ENCODE assay signal across 8 cellular contexts in the genomic region with DNA sequence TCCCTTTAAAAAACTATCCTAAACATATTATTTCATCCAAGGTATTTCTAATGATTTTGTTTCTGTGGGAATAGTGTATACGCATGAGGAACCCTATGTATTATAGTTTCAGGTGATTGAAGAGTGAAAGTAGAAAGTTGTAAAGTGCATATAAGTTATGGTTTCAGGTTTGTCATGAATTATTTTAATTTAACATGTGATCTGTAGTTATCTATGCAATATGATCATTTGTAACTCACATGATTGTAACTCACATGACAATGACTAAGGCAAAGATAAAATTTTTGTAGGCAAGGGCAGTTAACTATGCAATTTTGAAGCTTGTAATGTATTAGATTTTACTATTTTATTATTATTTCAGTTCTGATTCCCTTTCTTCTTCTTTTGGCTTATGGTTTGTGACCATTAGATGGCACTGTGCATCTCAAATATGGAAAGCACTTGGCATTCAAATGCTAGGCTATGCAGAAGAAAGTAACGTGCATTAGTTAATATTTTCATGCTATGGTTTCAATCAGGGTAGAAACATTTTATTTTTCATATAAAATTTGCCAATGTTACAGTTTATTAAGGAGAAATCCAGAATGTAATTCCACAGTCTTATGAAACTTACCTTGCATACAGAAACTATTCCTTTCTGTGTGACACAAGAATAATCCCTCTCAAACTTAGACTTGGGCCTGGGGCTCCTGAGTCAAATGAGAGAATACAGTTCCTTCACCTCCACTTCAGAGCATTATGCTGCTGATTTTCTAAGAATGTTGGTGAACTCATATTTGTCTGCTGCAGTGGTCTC. TPM values are rescaled to one million over a fixed set of nuclear protein-coding genes. Genes with fewer than 3 reads are reported as not detected.
A peak's percentile ranks its signal among the peaks of the same experiment; 100 is the strongest.
DNase-seq lines count a peak whose midpoint lies in the region; ATAC-seq and TF ChIP-seq lines count a peak whose summit lies in the region.

No MANE protein-coding gene starts in this region.

- H3K27ac Mint-ChIP-seq in natural killer cell, result no peak overlapping the region
- peak overlapping the region in 1 of 2 donors; percentile 53 for H3K27ac Mint-ChIP-seq in natural killer cell treated with Interleukin-12 subunit alpha and Interleukin-12 subunit beta and Interleukin-15 and Interleukin-18, amount 100 ng/mL, for 72 hours
- H3K27ac Mint-ChIP-seq in glutamatergic neuron (ENCODE audit: unreplicated experiment), result no peak overlapping the region

- H3K27me3 ChIP-seq in WERI-Rb-1 (ENCODE audit: insufficient read depth, low read depth, severe bottlenecking), result no peaks in the 10 kb centered on the region
- H3K27me3 ChIP-seq in tibial artery, result no peaks in the 10 kb centered on the region

- intact Hi-C loops in natural killer cell (cut with micrococcal nuclease) (loop anchor here (5.0 kb wide), 2 partner anchors 155 to 430 kb away; no protein-coding TSS in a partner anchor), tibial artery (cut with DNase I; ENCODE audit: low total_unique reads) (no loop called here)

- no peak overlapping the region for H3K4me3 Mint-ChIP-seq in natural killer cell
- H3K4me3 Mint-ChIP-seq in natural killer cell treated with Interleukin-12 subunit alpha and Interleukin-12 subunit beta and Interleukin-15 and Interleukin-18, amount 100 ng/mL, for 72 hours, result no peak overlapping the region
- no peak overlapping the region for H3K4me3 Mint-ChIP-seq in glutamatergic neuron (ENCODE audit: unreplicated experiment)

- H3K36me3 ChIP-seq in WERI-Rb-1, result no peaks in the 10 kb centered on the region
- no peaks in the 10 kb centered on the region for H3K36me3 ChIP-seq in tibial artery

- no peaks in the 10 kb centered on the region for H3K9me3 Mint-ChIP-seq in natural killer cell
- no peaks in the 10 kb centered on the region for H3K9me3 Mint-ChIP-seq in natural killer cell treated with Interleukin-12 subunit alpha and Interleukin-12 subunit beta and Interleukin-15 and Interleukin-18, amount 100 ng/mL, for 72 hours
- peaks cover 2% of the 10 kb centered on the region for H3K9me3 Mint-ChIP-seq in glutamatergic neuron (ENCODE audit: unreplicated experiment)

- peak; percentile 63 to 84 (median 80) for ATAC-seq in natural killer cell
- no peak for ATAC-seq in natural killer cell treated with Interleukin-12 subunit alpha and Interleukin-12 subunit beta and Interleukin-15 and Interleukin-18, amount 100 ng/mL, for 72 hours
- ATAC-seq in GM19467 (IDR thresholded peaks at IDR 0.05; ENCODE audit: unreplicated experiment), result no peak
- no peak for ATAC-seq in GM21717 (IDR thresholded peaks at IDR 0.05; ENCODE audit: unreplicated experiment)

- TF ChIP-seq CTCF in natural killer cell (IDR thresholded peaks at IDR 0.05) (peak; percentile 89), LNCAP (IDR thresholded peaks at IDR 0.05) (peak; percentile 78), WERI-Rb-1 (IDR thresholded peaks at IDR 0.05; ENCODE audit: low read depth, low read length) (peak; percentile 40; the same call in 1 of the 2 replicates), glutamatergic neuron (IDR thresholded peaks at IDR 0.05; ENCODE audit: partially characterized antibody, unreplicated experiment) (peak; percentile 46), tibial artery (IDR thresholded peaks at IDR 0.05) (peak; percentile 35 to 42)

- no peaks in the 10 kb centered on the region for H3K36me3 Mint-ChIP-seq in natural killer cell
- no peaks in the 10 kb centered on the region for H3K36me3 Mint-ChIP-seq in natural killer cell treated with Interleukin-12 subunit alpha and Interleukin-12 subunit beta and Interleukin-15 and Interleukin-18, amount 100 ng/mL, for 72 hours
- no peaks in the 10 kb centered on the region for H3K36me3 Mint-ChIP-seq in glutamatergic neuron (ENCODE audit: unreplicated experiment)

- DNase-seq in natural killer cell, result no peak
- no peak for DNase-seq in natural killer cell treated with Interleukin-12 subunit alpha and Interleukin-12 subunit beta and Interleukin-15 and Interleukin-18, amount 100 ng/mL, for 72 hours (ENCODE audit: low spot score)
- DNase-seq in WERI-Rb-1, result no peak
- DNase-seq in glutamatergic neuron, result no peak
- DNase-seq in tibial artery, result no peak

- H3K4me1 Mint-ChIP-seq in natural killer cell, result peaks cover 17 to 29% of the 10 kb centered on the region in 2 donors
- H3K4me1 Mint-ChIP-seq in natural killer cell treated with Interleukin-12 subunit alpha and Interleukin-12 subunit beta and Interleukin-15 and Interleukin-18, amount 100 ng/mL, for 72 hours (ENCODE audit: low read depth in 2 of 2), result peaks cover 24 to 32% of the 10 kb centered on the region in 2 donors
- H3K4me1 Mint-ChIP-seq in glutamatergic neuron (ENCODE audit: low read depth, unreplicated experiment), result no peaks in the 10 kb centered on the region

- H3K4me1 ChIP-seq in tibial artery, result peaks cover 0 to 5% (median 0%) of the 10 kb centered on the region in 4 donors

- H3K27ac ChIP-seq in WERI-Rb-1, result no peak overlapping the region; the same call in 1 of the 2 replicates
- H3K27ac ChIP-seq in tibial artery, result no peak overlapping the region

- H3K27me3 Mint-ChIP-seq in natural killer cell (ENCODE audit: low read depth in 2 of 2) (no peaks in the 10 kb centered on the region), glutamatergic neuron (ENCODE audit: unreplicated experiment) (no peaks in the 10 kb centered on the region)
- no peaks in the 10 kb centered on the region for H3K27me3 Mint-ChIP-seq in natural killer cell treated with Interleukin-12 subunit alpha and Interleukin-12 subunit beta and Interleukin-15 and Interleukin-18, amount 100 ng/mL, for 72 hours

- H3K9me3 ChIP-seq in WERI-Rb-1 (ENCODE audit: severe bottlenecking) (no peaks in the 10 kb centered on the region), tibial artery (no peaks in the 10 kb centered on the region)

- no peak overlapping the region for H3K4me3 ChIP-seq in WERI-Rb-1 (ENCODE audit: low read depth, low read length)
- no peak overlapping the region for H3K4me3 ChIP-seq in tibial artery

RNA-seq across cellular contexts. Expression of gene TMEM30B, which starts 15.8 kb away (rescaled TPM):
- total RNA-seq in natural killer cell (1 to 10 TPM; 1.0 to 1.4 (median 1.3) TPM), glutamatergic neuron (ENCODE audit: unreplicated experiment) (not detected)
- total RNA-seq in natural killer cell treated with Interleukin-12 subunit alpha and Interleukin-12 subunit beta and Interleukin-15 and Interleukin-18, amount 100 ng/mL, for 72 hours, result 1 to 10 TPM in 1 of 2 donors, under 1 TPM in 1; 0.81 to 1.2 TPM

RNA-seq across cellular contexts. Expression of gene PRKCH, which starts 24.5 kb away (rescaled TPM):
- total RNA-seq in natural killer cell (100 to 1,000 TPM; 610 to 756 (median 618) TPM), glutamatergic neuron (ENCODE audit: unreplicated experiment) (0.54 TPM)
- total RNA-seq in natural killer cell treated with Interleukin-12 subunit alpha and Interleukin-12 subunit beta and Interleukin-15 and Interleukin-18, amount 100 ng/mL, for 72 hours, result 100 to 1,000 TPM; 182 to 216 TPM

Comparison
In these comparisons a context has a peak if more than half of its experiments do, and no peak if none do; other contexts are left out.
1. ATAC-seq: peak in natural killer cell (3 of 3); none in natural killer cell treated with Interleukin-12 subunit alpha and Interleukin-12 subunit beta and Interleukin-15 and Interleukin-18, amount 100 ng/mL, for 72 hours (0 of 2), GM19467 (single experiment) and GM21717 (single experiment).
2. CTCF ChIP-seq: peak in every context shown above with its lines; median percentile 89 in natural killer cell; 78 in LNCAP; 46 in glutamatergic neuron; 40 in WERI-Rb-1; 38 in tibial artery.
3. RNA of gene PRKCH, which starts 24.5 kb away (total RNA-seq): 610 to 756 TPM in natural killer cell and 182 to 216 TPM in natural killer cell treated with Interleukin-12 subunit alpha and Interleukin-12 subunit beta and Interleukin-15 and Interleukin-18, amount 100 ng/mL, for 72 hours; 0.54 TPM in glutamatergic neuron (single experiment); every median in the first group is over 100 times any median in the second.